ENCODE assay signal across 27 cellular contexts in the genomic region with DNA sequence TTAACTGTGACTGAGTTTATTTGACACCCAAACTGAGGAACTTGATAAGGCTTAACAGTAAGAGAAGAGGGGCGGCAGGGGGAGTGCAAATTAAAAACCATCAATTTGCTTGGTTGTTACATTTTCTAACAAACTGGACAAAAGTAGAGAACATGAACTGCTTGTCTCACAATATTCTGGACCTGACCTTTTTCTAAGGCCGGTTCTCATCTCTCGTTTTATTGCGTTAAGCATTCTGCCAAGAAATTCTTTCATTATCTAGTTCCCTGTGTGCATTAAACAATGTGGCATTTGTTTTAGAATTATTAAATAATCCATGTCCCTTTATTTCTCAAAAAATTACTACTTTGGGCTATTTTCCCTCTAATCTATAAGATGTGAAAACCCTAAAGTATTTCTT.
"Had no signal": no experiment of that assay in that cellular context is flagged by ENCODE, and none has a peak within 500 bp of the region (broad histone marks: within the 10 kb centered on the region; RNA-seq: fewer than 3 reads in every experiment).

No MANE protein-coding gene starts in this region.

- H3K27ac ChIP-seq: colonic mucosa, epithelial cell of prostate, esophagus muscularis mucosa, foreskin keratinocyte, neural progenitor cell, prostate gland, suprapubic skin, thyroid gland, vagina had no signal

- H3K4me1 ChIP-seq: colonic mucosa, foreskin keratinocyte, neural progenitor cell, prostate gland, suprapubic skin, thyroid gland, vagina had no signal

- H3K36me3 ChIP-seq: colonic mucosa, esophagus muscularis mucosa, neural progenitor cell, prostate gland, suprapubic skin, thyroid gland, vagina had no signal

- H3K4me3 ChIP-seq: colonic mucosa, esophagus muscularis mucosa, mucosa of descending colon, neural progenitor cell, prostate gland, smooth muscle cell, suprapubic skin, thyroid gland, vagina had no signal

- H3K9me3 ChIP-seq: colonic mucosa, esophagus muscularis mucosa, prostate gland, suprapubic skin, thyroid gland, vagina had no signal

- H3K9ac ChIP-seq: neural progenitor cell had no signal

- H2AFZ ChIP-seq: neural progenitor cell had no signal

- DNase-seq: colonic mucosa; effector CD8-positive, alpha-beta T cell; endodermal cell; foreskin keratinocyte; glutamatergic neuron; hypothalamus; immature natural killer cell; islet precursor cell; kidney glomerular epithelial cell; mesenchymal stem cell; mucosa of descending colon; naive B cell; right cardiac atrium; stimulated activated CD4-positive, alpha-beta T cell treated with anti-CD3 and anti-CD28 coated beads, Interleukin-12 subunit alpha, Interleukin-12 subunit beta, amount 100 ng/mL, for 4 hours; stimulated activated CD4-positive, alpha-beta T cell treated with anti-CD3 and anti-CD28 coated beads, Interleukin-1b, Interleukin-23, amount 100 ng/mL, for 48 hours; stimulated activated CD4-positive, alpha-beta T cell treated with anti-CD3 and anti-CD28 coated beads, Interleukin-4, amount 100 ng/mL, for 1 hour; stimulated activated CD8-positive, alpha-beta memory T cell treated with anti-CD3 and anti-CD28 coated beads, Interleukin-4, amount 100 ng/mL, for 48 hours; stimulated activated naive CD4-positive, alpha-beta T cell; stimulated activated naive CD8-positive, alpha-beta T cell treated with anti-CD3 and anti-CD28 coated beads, Interleukin-15, amount 100 ng/mL, for 72 hours; thyroid gland had no signal

- H3K27me3 ChIP-seq: colonic mucosa, esophagus muscularis mucosa, foreskin keratinocyte, neural progenitor cell, suprapubic skin, thyroid gland, vagina had no signal

- H3K4me2 ChIP-seq: neural progenitor cell, smooth muscle cell had no signal

- ATAC-seq: foreskin keratinocyte; mucosa of descending colon; stimulated activated naive CD8-positive, alpha-beta T cell treated with anti-CD3 and anti-CD28 coated beads, Interleukin-15, amount 100 ng/mL, for 72 hours had no signal
